In genomic region chr11:2303627-2304155, GRCh38 we compare ENCODE assay signal across 14 cellular contexts. TPM values are rescaled to one million over a fixed set of nuclear protein-coding genes. Genes with fewer than 3 reads are reported as not detected.
DNase-seq lines count a peak whose midpoint lies in the region; ATAC-seq, FAIRE-seq and TF ChIP-seq lines count a peak whose summit lies in the region.
"Had no signal": no experiment of that assay in that cellular context is flagged by ENCODE, and none has a peak within 500 bp of the region (broad histone marks: within the 10 kb centered on the region; RNA-seq: fewer than 3 reads in every experiment).

No MANE protein-coding gene starts in this region.

- in situ Hi-C loops in K562 (cut with MboI) = no loop called here

- peaks cover 60 to 93% of the 10 kb centered on the region in 2 experiments for H3K4me1 ChIP-seq in K562 (replicated peaks in 1 of 2; ENCODE audit: control insufficient read depth in 2 of 2, insufficient read depth in 2 of 2, low read length in 2 of 2)
- peaks cover 11 to 28% of the 10 kb centered on the region in 2 donors for H3K4me1 ChIP-seq in lung (ENCODE audit: control insufficient read depth in 2 of 2, insufficient read depth in 2 of 2, low read length in 2 of 2)
- H3K4me1 ChIP-seq in thoracic aorta (ENCODE audit: control insufficient read depth in 1 of 2, low read depth in 2 of 2) = peaks cover 34 to 55% of the 10 kb centered on the region in 2 donors

- H3K4me2 ChIP-seq in K562 (ENCODE audit: insufficient read depth, low read length) = peak overlapping the region; percentile 67

- H3K79me2 ChIP-seq in K562 (ENCODE audit: control insufficient read depth, insufficient read depth, low read length) = peaks cover 21% of the 10 kb centered on the region; the same call in 2 of the 3 replicates

- no peaks in the 10 kb centered on the region for H3K36me3 ChIP-seq in K562 (ENCODE audit: control insufficient read depth, insufficient read depth, low read length)
- H3K36me3 ChIP-seq in lung (ENCODE audit: control insufficient read depth in 2 of 2, insufficient read depth in 2 of 2, low read length in 2 of 2) = no peaks in the 10 kb centered on the region
- H3K36me3 ChIP-seq in thoracic aorta = no peaks in the 10 kb centered on the region

- H3K9me3 ChIP-seq in K562 (replicated peaks; ENCODE audit: control insufficient read depth, insufficient read depth, low read depth, low read length) (no peaks in the 10 kb centered on the region), lung (ENCODE audit: control insufficient read depth in 2 of 2, insufficient read depth in 1 of 2, low read length in 1 of 2) (no peaks in the 10 kb centered on the region), thoracic aorta (no peaks in the 10 kb centered on the region)

- FAIRE-seq in K562 (lab: Jason Lieb, UNC) = peak; percentile 100
- FAIRE-seq: urothelium cell line had no signal

- no peak for TF ChIP-seq RAD21 in K562 (CRISPR knock-in tag; conservative IDR thresholded peaks at IDR 0.05 in 1 of 2, IDR thresholded peaks at IDR 0.05 in 1 of 2)

- peak; percentile 92 for TF ChIP-seq EP300 in K562 (IDR thresholded peaks at IDR 0.05; ENCODE audit: low read length)

- peak overlapping the region; percentile 69 to 89 for H3K9ac ChIP-seq in K562 (ENCODE audit: insufficient read depth in 1 of 2, low read depth in 2 of 2, low read length in 2 of 2)

- DNase-seq in activated CD8-positive, alpha-beta memory T cell treated with anti-CD3 and anti-CD28 coated beads for 24 hours = peak; percentile 69
- no peak for DNase-seq in activated CD8-positive, alpha-beta memory T cell treated with anti-CD3 and anti-CD28 coated beads, Interleukin-2, amount 50 U/mL, for 4 hours
- DNase-seq in K562 (ENCODE audit: extremely low read depth in 1 of 4, low spot score in 3 of 4) (peak; percentile 90 to 97 (median 91)), lung (ENCODE audit: low spot score) (no peak), thoracic aorta (ENCODE audit: low spot score) (no peak), SKM-1 (lab: John Stamatoyannopoulos, UW; ENCODE audit: unreplicated experiment) (no peak)
- DNase-seq: cerebellar nuclear complex, NCI-H187 treated with DMSO at 0.1 percent for 48 hours had no signal

- POLR2A ChIA-PET in K562 (lab: Yijun Ruan, JAX) = interaction anchor here (0.9 to 3.4 kb wide), 5 partner anchors 8 to 118 kb away, joined by 3 to 24 read pairs (median 4); no protein-coding TSS in a partner anchor

- peak overlapping the region; percentile 34; the same call in 1 of the 2 replicates for H2AFZ ChIP-seq in K562 (ENCODE audit: low read depth, low read length)

- H3K9me1 ChIP-seq in K562 (ENCODE audit: control insufficient read depth, insufficient read depth, low read length) = no peaks in the 10 kb centered on the region

- no peaks in the 10 kb centered on the region for H4K20me1 ChIP-seq in K562 (replicated peaks; ENCODE audit: control insufficient read depth, insufficient read depth, low read length)

- BruUV-seq in K562 (replicated peaks; lab: Mats Ljungman, UMichigan) = no TSS peak

- H3K27me3 ChIP-seq in K562 (ENCODE audit: control insufficient read depth in 2 of 2, insufficient read depth in 2 of 2, low read length in 2 of 2) (no peaks in the 10 kb centered on the region; a peak in 1 of 5 replicates), lung (ENCODE audit: control insufficient read depth, insufficient read depth) (no peaks in the 10 kb centered on the region), thoracic aorta (replicated peaks; ENCODE audit: insufficient read depth) (no peaks in the 10 kb centered on the region)

- H3K4me3 ChIP-seq in K562 (peak overlapping the region; percentile 14; the same call in 1 of the 2 replicates), lung (no peak overlapping the region), thoracic aorta (no peak overlapping the region)

- peak; percentile 79 for ATAC-seq in K562
- no peak for ATAC-seq in lung (ENCODE audit: insufficient read depth, low FRiP score)
- no peak for ATAC-seq in thoracic aorta (ENCODE audit: insufficient number of reproducible peaks, low FRiP score, low read depth)
- no peak for ATAC-seq in HG03378 (IDR thresholded peaks at IDR 0.05; ENCODE audit: unreplicated experiment)
- ATAC-seq in HG03432 (IDR thresholded peaks at IDR 0.05; ENCODE audit: unreplicated experiment) = no peak

- TF ChIP-seq POLR2A in K562 (conservative IDR thresholded peaks at IDR 0.05) = no peak

- no peak for TF ChIP-seq CTCF in K562 (IDR thresholded peaks at IDR 0.05 in 2 of 3, conservative IDR thresholded peaks at IDR 0.05 in 1 of 3; ENCODE audit: insufficient read depth in 2 of 3, low read depth in 1 of 3, low read length in 3 of 3)
- TF ChIP-seq CTCF in lung (IDR thresholded peaks at IDR 0.05; ENCODE audit: control extremely low read depth, extremely low read depth) = no peak
- TF ChIP-seq CTCF in thoracic aorta (IDR thresholded peaks at IDR 0.05) = no peak

- intact Hi-C loops in K562 (cut with micrococcal nuclease) = loop anchor here (10.0 kb wide), 2 partner anchors 231 to 591 kb away; no protein-coding TSS in a partner anchor

- H3K27ac ChIP-seq in K562 (ENCODE audit: extremely low read depth, low read depth, low read length) (peak overlapping the region; percentile 56; the same call in 2 of the 3 replicates), lung (ENCODE audit: low read depth in 1 of 2, low read length in 1 of 2) (peak overlapping the region; percentile 45 to 91), thoracic aorta (peak overlapping the region; percentile 66 to 76)
- H3K27ac ChIP-seq: RWPE1 had no signal

- CTCF ChIA-PET in K562 (lab: Yijun Ruan, JAX; ENCODE audit: low intra/inter-chr PET ratio) = interaction anchor here (5.1 kb wide), 1 partner anchor 116 kb away, joined by 85 read pairs; no protein-coding TSS in a partner anchor

- WGBS in K562 (ENCODE audit: insufficient coverage, low coverage, missing lambda C conversion rate) = 4% methylated on average over 7 of the region's 9 CpGs
- 41 to 49% methylated on average over 9 of the region's 9 CpGs for WGBS in lung, 2 donors

RNA-seq across cellular contexts. Expression of gene TSPAN32, which starts 1.9 kb away (rescaled TPM):
- 8.4 and 16.2 TPM in 2 replicates for total RNA-seq in K562 (2011; cell fraction: chromatin; rRNA removed; ENCODE audit: low replicate concordance)
- 7.1 and 8.5 TPM in 2 replicates for total RNA-seq in K562 (2011; cell fraction: nucleolus; rRNA removed)
- 4.3 and 5.9 TPM in 2 replicates for total RNA-seq in K562 (2011; cell fraction: nucleoplasm; rRNA removed)
- 3.0 and 3.4 TPM in 2 replicates for total RNA-seq in K562 (2014; rRNA removed)
- total RNA-seq in K562 (2014; rRNA removed; fragmentation: Illumina TruSeq; extraction: Trizol) = 0.86 and 1.4 TPM in 2 replicates
- 2.6 TPM in 2 replicates for total RNA-seq in K562 (2015; rRNA removed; fragmentation: Illumina TruSeq; extraction: Trizol)
- total RNA-seq in K562 (2021) = 4.8 and 5.9 TPM in 2 replicates
- polyA plus RNA-seq in K562 (2011; rRNA removed) = 4.2 and 9.4 TPM in 2 replicates
- 4.4 and 6.2 TPM in 2 replicates for polyA plus RNA-seq in K562 (2011; cell fraction: cytosol; rRNA removed)
- polyA plus RNA-seq in K562 (2011; cell fraction: nucleus; rRNA removed) = 68.0 and 78.0 TPM in 2 replicates
- 8.2 and 19.1 TPM in 2 replicates for polyA plus RNA-seq in K562 (2012)
- 0.79 and 2.8 TPM in 2 replicates for polyA plus RNA-seq in K562 (2014; fragmentation: Illumina TruSeq; extraction: Trizol)
- under 1 TPM; 0.21 to 0.57 TPM for polyA plus RNA-seq in K562 (2014; fragmentation: Nextera tagmentation; extraction: Ambion mirVana)
- 3.3 and 7.3 TPM in 2 replicates for polyA plus RNA-seq in K562 (2014; rRNA removed)
- polyA minus RNA-seq in K562 (2011; rRNA and poly(A)+ RNA removed) = 0.77 and 0.90 TPM in 2 replicates
- polyA minus RNA-seq in K562 (2011; cell fraction: cytosol; rRNA and poly(A)+ RNA removed) = 1.4 and 3.4 TPM in 2 replicates
- 10.0 and 10.3 TPM in 2 replicates for polyA minus RNA-seq in K562 (2011; cell fraction: nucleus; rRNA and poly(A)+ RNA removed)
- 1 to 10 TPM; 7.4 to 7.6 TPM for total RNA-seq in lung
- 1 to 10 TPM; 6.1 to 6.8 TPM for polyA plus RNA-seq in lung
- total RNA-seq in thoracic aorta = 1 to 10 TPM; 2.5 to 6.9 TPM
- total RNA-seq: glomerular endothelial cell had no signal

RNA-seq across cellular contexts. Expression of gene C11orf21, which starts 2.0 kb away (rescaled TPM):
- 1.6 and 4.7 TPM in 2 replicates for total RNA-seq in K562 (2011; cell fraction: chromatin; rRNA removed; ENCODE audit: low replicate concordance)
- total RNA-seq in K562 (2011; cell fraction: nucleolus; rRNA removed) = 2.4 and 3.5 TPM in 2 replicates
- 1.5 and 3.1 TPM in 2 replicates for total RNA-seq in K562 (2011; cell fraction: nucleoplasm; rRNA removed)
- total RNA-seq in K562 (2014; rRNA removed) (1.3 and 2.0 TPM in 2 replicates), K562 (2014; rRNA removed; fragmentation: Illumina TruSeq; extraction: Trizol) (0.64 and 0.65 TPM in 2 replicates), K562 (2015; rRNA removed; fragmentation: Illumina TruSeq; extraction: Trizol) (2.3 and 2.5 TPM in 2 replicates), K562 (2021) (2.1 and 2.6 TPM in 2 replicates), lung (1 to 10 TPM; 3.4 to 5.2 TPM), thoracic aorta (1 to 10 TPM; 1.1 to 4.3 TPM)
- polyA plus RNA-seq in K562 (2011; rRNA removed) (1.2 and 2.1 TPM in 2 replicates), K562 (2014; fragmentation: Illumina TruSeq; extraction: Trizol) (1.0 and 1.3 TPM in 2 replicates), K562 (2014; fragmentation: Nextera tagmentation; extraction: Ambion mirVana) (under 1 TPM; 0.10 to 0.15 TPM), K562 (2014; rRNA removed) (2.0 and 2.1 TPM in 2 replicates), lung (1 to 10 TPM; 4.3 to 6.0 TPM)
- 0.91 and 2.0 TPM in 2 replicates for polyA plus RNA-seq in K562 (2011; cell fraction: cytosol; rRNA removed)
- polyA plus RNA-seq in K562 (2011; cell fraction: nucleus; rRNA removed) = 5.5 and 14.3 TPM in 2 replicates
- polyA plus RNA-seq in K562 (2012) = 4.3 and 4.5 TPM in 2 replicates
- polyA minus RNA-seq in K562 (2011; rRNA and poly(A)+ RNA removed) = 0.99 and 1.0 TPM in 2 replicates
- 1.4 TPM in 1 of 2 replicates, not detected in the other for polyA minus RNA-seq in K562 (2011; cell fraction: cytosol; rRNA and poly(A)+ RNA removed)
- polyA minus RNA-seq in K562 (2011; cell fraction: nucleus; rRNA and poly(A)+ RNA removed) = 2.4 and 3.4 TPM in 2 replicates
- total RNA-seq: glomerular endothelial cell had no signal
- polyA plus RNA-seq: AG04450 had no signal

RNA-seq across cellular contexts. Expression of gene ASCL2, which starts 33.3 kb away (rescaled TPM):
- 0.25 and 0.30 TPM in 2 replicates for total RNA-seq in K562 (2011; cell fraction: chromatin; rRNA removed; ENCODE audit: low replicate concordance)
- total RNA-seq in K562 (2011; cell fraction: nucleolus; rRNA removed) = 0.79 and 0.83 TPM in 2 replicates
- total RNA-seq in K562 (2011; cell fraction: nucleoplasm; rRNA removed) = 0.22 and 0.31 TPM in 2 replicates
- total RNA-seq in K562 (2014; rRNA removed) = 1.4 and 1.7 TPM in 2 replicates
- total RNA-seq in K562 (2014; rRNA removed; fragmentation: Illumina TruSeq; extraction: Trizol) = 0.11 TPM in 1 of 2 replicates, not detected in the other
- 0.36 and 0.53 TPM in 2 replicates for total RNA-seq in K562 (2015; rRNA removed; fragmentation: Illumina TruSeq; extraction: Trizol)
- 1.1 and 1.2 TPM in 2 replicates for total RNA-seq in K562 (2021)
- polyA plus RNA-seq in K562 (2011; rRNA removed) = 0.07 and 0.15 TPM in 2 replicates
- 0.15 and 1.7 TPM in 2 replicates for polyA plus RNA-seq in K562 (2011; cell fraction: cytosol; rRNA removed)
- 0.13 and 0.40 TPM in 2 replicates for polyA plus RNA-seq in K562 (2011; cell fraction: nucleus; rRNA removed)
- 0.93 and 1.0 TPM in 2 replicates for polyA plus RNA-seq in K562 (2012)
- polyA plus RNA-seq in K562 (2014; fragmentation: Illumina TruSeq; extraction: Trizol) = 0.12 and 0.26 TPM in 2 replicates
- not detected for polyA plus RNA-seq in K562 (2014; fragmentation: Nextera tagmentation; extraction: Ambion mirVana)
- polyA plus RNA-seq in K562 (2014; rRNA removed) = 0.76 and 1.4 TPM in 2 replicates
- polyA minus RNA-seq in K562 (2011; rRNA and poly(A)+ RNA removed) = not detected in 2 replicates
- not detected in 2 replicates for polyA minus RNA-seq in K562 (2011; cell fraction: cytosol; rRNA and poly(A)+ RNA removed)
- 0.22 and 0.27 TPM in 2 replicates for polyA minus RNA-seq in K562 (2011; cell fraction: nucleus; rRNA and poly(A)+ RNA removed)
- total RNA-seq in lung = 1 to 10 TPM in 1 of 2 donors, not detected in 1; 2.4 TPM
- polyA plus RNA-seq in lung = 1 to 10 TPM in 1 of 2 donors, under 1 TPM in 1; 0.94 to 2.2 TPM
- total RNA-seq in thoracic aorta = under 1 TPM; 0.41 to 0.78 TPM
- total RNA-seq: glomerular endothelial cell had no signal
- polyA plus RNA-seq: AG04450 had no signal

Comparison
In these comparisons a context has a peak if more than half of its experiments do, and no peak if none do; other contexts are left out.
1. DNase-seq: peak in activated CD8-positive, alpha-beta memory T cell treated with anti-CD3 and anti-CD28 coated beads for 24 hours (single experiment) and K562 (4 of 4); none in activated CD8-positive, alpha-beta memory T cell treated with anti-CD3 and anti-CD28 coated beads, Interleukin-2, amount 50 U/mL, for 4 hours (single experiment), lung (single experiment), thoracic aorta (single experiment) and SKM-1 (single experiment).
2. Peak in every context shown above with its lines, with median percentiles within 50 percentile points of each other: H3K27ac ChIP-seq.